In genomic region chr7:113487925-113488731, GRCh38 we compare ENCODE assay signal across 33 cellular contexts.
"Had no signal": no experiment of that assay in that cellular context is flagged by ENCODE, and none has a peak within 500 bp of the region (broad histone marks: within the 10 kb centered on the region; RNA-seq: fewer than 3 reads in every experiment).

No MANE protein-coding gene starts in this region.

- H3K27ac ChIP-seq: brain microvascular endothelial cell, Peyer's patch had no signal

- H3K9me3 Mint-ChIP-seq: activated naive CD8-positive, alpha-beta T cell treated with anti-CD3 and anti-CD28 coated beads for 36 hours; activated T-helper 1 cell treated with anti-CD3 and anti-CD28 coated beads, Interleukin-12 subunit alpha, Interleukin-12 subunit beta, Interleukin-2, Interleukin-4 antibody, amounts not matched to agents 30 ng/mL and 10 ng/mL and 1 ng/mL, durations not matched to agents 14 hours and 24 hours and 36 hours; T-helper 1 cell treated with Interleukin-12 subunit alpha and Interleukin-12 subunit beta and Interleukin-4 antibody, amounts not matched to agents 30 μg/mL and 1 μg/mL, for 36 hours had no signal

- H3K27ac Mint-ChIP-seq: activated CD4-positive, alpha-beta memory T cell treated with anti-CD3 and anti-CD28 coated beads for 36 hours; activated naive CD8-positive, alpha-beta T cell treated with anti-CD3 and anti-CD28 coated beads for 36 hours; activated T-helper 1 cell treated with anti-CD3 and anti-CD28 coated beads, Interleukin-12 subunit alpha, Interleukin-12 subunit beta, Interleukin-2, Interleukin-4 antibody, amounts not matched to agents 30 ng/mL and 10 ng/mL and 1 ng/mL, durations not matched to agents 14 hours and 24 hours and 36 hours; T-helper 1 cell treated with Interleukin-12 subunit alpha and Interleukin-12 subunit beta and Interleukin-4 antibody, amounts not matched to agents 30 μg/mL and 1 μg/mL, for 36 hours; T-helper 2 cell treated with Interferon-gamma antibody and Interleukin-4, amounts not matched to agents 5 μg/mL and 100 μg/mL, for 36 hours had no signal

- H3K27me3 ChIP-seq: brain microvascular endothelial cell, Peyer's patch had no signal

- H3K36me3 ChIP-seq: brain microvascular endothelial cell, Peyer's patch had no signal

- H3K4me3 Mint-ChIP-seq: activated CD4-positive, alpha-beta memory T cell treated with anti-CD3 and anti-CD28 coated beads for 36 hours; activated naive CD8-positive, alpha-beta T cell treated with anti-CD3 and anti-CD28 coated beads for 36 hours; activated T-cell treated with anti-CD3 and anti-CD28 coated beads, Interleukin-2, amount 50 U/mL, for 4 hours; activated T-helper 1 cell treated with anti-CD3 and anti-CD28 coated beads, Interleukin-12 subunit alpha, Interleukin-12 subunit beta, Interleukin-2, Interleukin-4 antibody, amounts not matched to agents 30 ng/mL and 10 ng/mL and 1 ng/mL, durations not matched to agents 14 hours and 24 hours and 36 hours; T-helper 1 cell treated with Interleukin-12 subunit alpha and Interleukin-12 subunit beta and Interleukin-4 antibody, amounts not matched to agents 30 μg/mL and 1 μg/mL, for 36 hours; T-helper 2 cell treated with Interferon-gamma antibody and Interleukin-4, amounts not matched to agents 5 μg/mL and 100 μg/mL, for 36 hours had no signal

- H3K36me3 Mint-ChIP-seq: activated CD4-positive, alpha-beta memory T cell treated with anti-CD3 and anti-CD28 coated beads for 36 hours; activated naive CD8-positive, alpha-beta T cell treated with anti-CD3 and anti-CD28 coated beads for 36 hours had no signal

- H3K4me3 ChIP-seq: Peyer's patch had no signal

- DNase-seq: activated CD4-positive, alpha-beta memory T cell treated with anti-CD3 and anti-CD28 coated beads for 36 hours; activated CD4-positive, alpha-beta T cell treated with anti-CD3 and anti-CD28 coated beads for 4 hours; activated CD4-positive, alpha-beta T cell treated with anti-CD3 and anti-CD28 coated beads, Interleukin-2, amount 50 U/mL, for 1 hour; activated CD8-positive, alpha-beta memory T cell treated with anti-CD3 and anti-CD28 coated beads, Interleukin-2, amount 50 U/mL, for 4 hours; activated naive CD4-positive, alpha-beta T cell; activated naive CD4-positive, alpha-beta T cell treated with anti-CD3 and anti-CD28 coated beads, Interleukin-2, amount 50 U/mL, for 16 hours; activated naive CD8-positive, alpha-beta T cell treated with anti-CD3 and anti-CD28 coated beads for 36 hours; activated T-cell treated with anti-CD3 and anti-CD28 coated beads for 4 hours; activated T-cell treated with anti-CD3 and anti-CD28 coated beads, Interleukin-2, amount 50 U/mL, for 4 hours; amniotic stem cell; aorta; brain microvascular endothelial cell; central memory CD4-positive, alpha-beta T cell; NCI-H1092 treated with DMSO at 0.1 percent for 48 hours; NCI-H1417; NCI-H146; NCI-H187; NCI-H2029 treated with DMSO at 0.1 percent for 48 hours; NCI-H2107; NCI-H2171; NCI-H510A; NCI-H526; NCI-H748 treated with DMSO at 0.1 percent for 48 hours; NK-92 treated with Interleukin-12 subunit alpha and Interleukin-12 subunit beta, amount 100 ng/mL, for 24 hours; PC-3; RPMI8226; SIG-M5 had no signal

- H3K4me1 Mint-ChIP-seq: activated naive CD8-positive, alpha-beta T cell treated with anti-CD3 and anti-CD28 coated beads for 36 hours had no signal

- H3K9me3 ChIP-seq: Peyer's patch had no signal

- ATAC-seq: activated CD4-positive, CD25-positive, alpha-beta regulatory T cell treated with anti-CD3 and anti-CD28 coated beads, Interleukin-2, amount 50 U/mL, for 24 hours; activated T-cell treated with anti-CD3 and anti-CD28 coated beads, Interleukin-2, amount 50 U/mL, for 4 hours; PC-3; Right ventricle myocardium inferior had no signal

- H3K4me1 ChIP-seq: Peyer's patch had no signal
